Comparison of ENCODE assay signal across 8 cellular contexts in genomic region chr11:10455637-10456487, GRCh38. TPM values are rescaled to one million over a fixed set of nuclear protein-coding genes. Genes with fewer than 3 reads are reported as not detected.
DNase-seq lines count a peak whose midpoint lies in the region; TF ChIP-seq lines count a peak whose summit lies in the region.

No MANE protein-coding gene starts in this region.

- no peaks in the 10 kb centered on the region for H3K36me3 Mint-ChIP-seq in HFFc6 (ENCODE audit: low read depth)

- peaks cover 69% of the 10 kb centered on the region for H3K4me1 Mint-ChIP-seq in HFFc6 (ENCODE audit: low read depth)

- no peaks in the 10 kb centered on the region for H3K36me3 ChIP-seq in kidney epithelial cell (ENCODE audit: control insufficient read depth, insufficient read depth, low read length)

- peak overlapping the region; percentile 89 for H3K4me3 Mint-ChIP-seq in HFFc6

- peak overlapping the region; percentile 13 for H3K4me3 ChIP-seq in astrocyte of the cerebellum (ENCODE audit: low read depth, low read length)
- H3K4me3 ChIP-seq in kidney epithelial cell (ENCODE audit: low read depth, low read length), result peak overlapping the region; percentile 0

- peak overlapping the region; percentile 99 for H3K27ac Mint-ChIP-seq in HFFc6

- TF ChIP-seq CTCF in GM13977 (IDR thresholded peaks at IDR 0.05; ENCODE audit: extremely low read depth, insufficient read depth, missing control alignments) (no peak), HFFc6 (IDR thresholded peaks at IDR 0.05) (no peak), astrocyte of the cerebellum (IDR thresholded peaks at IDR 0.05; ENCODE audit: low read depth, low read length, missing control alignments) (no peak), kidney epithelial cell (IDR thresholded peaks at IDR 0.05; ENCODE audit: insufficient read depth, low read length, poor library complexity, severe bottlenecking) (no peak)

- H3K27me3 Mint-ChIP-seq in HFFc6 (ENCODE audit: insufficient read depth), result peaks cover 2% of the 10 kb centered on the region

- H3K27me3 ChIP-seq in kidney epithelial cell (ENCODE audit: control insufficient read depth, insufficient read depth, low read length), result no peaks in the 10 kb centered on the region

- H3K9me3 Mint-ChIP-seq in HFFc6, result no peaks in the 10 kb centered on the region

- DNase-seq in GM13977 (ENCODE audit: low spot score) (peak; percentile 84), HFFc6 (peak; percentile 85), MV-4-11 (lab: John Stamatoyannopoulos, UW) (peak; percentile 83), T-helper 9 cell (peak; percentile 62), astrocyte of the cerebellum (ENCODE audit: low read depth) (no peak), kidney epithelial cell (ENCODE audit: low read depth) (peak; percentile 51), LoVo (ENCODE audit: low spot score) (no peak)
- peak; percentile 70 to 73 for DNase-seq in stimulated activated CD4-positive, alpha-beta T cell treated with anti-CD3 and anti-CD28 coated beads, Interleukin-15, amount 100 ng/mL, for 48 hours (ENCODE audit: low read depth in 2 of 2)

- in situ Hi-C loops in GM13977 (cut with MboI; ENCODE audit: low pct_unique_long_range_greater_than_20kb, low sequenced_read_pairs, unreplicated experiment) (no loop called here), astrocyte of the cerebellum (cut with HindIII; ENCODE audit: low sequenced_read_pairs) (no loop called here)

RNA-seq across cellular contexts. Expression of gene AMPD3, which starts 0.8 kb away (rescaled TPM):
- total RNA-seq in HFFc6 (2021; fragmentation: NEBNext Ultra II Directional; extraction: Animal tissue kit (Norgen Biotek cat#: 25700)), result 10 to 100 TPM in 3 of 6 experiments, 1 to 10 TPM in 3; 9.6 to 10.6 (median 10.0) TPM
- 6.6 and 8.1 TPM in 2 replicates for total RNA-seq in kidney epithelial cell

Comparison
In these comparisons a context has a peak if more than half of its experiments do, and no peak if none do; other contexts are left out.
1. DNase-seq: peak in GM13977 (single experiment), HFFc6 (single experiment), MV-4-11 (single experiment), T-helper 9 cell (single experiment), kidney epithelial cell (single experiment) and stimulated activated CD4-positive, alpha-beta T cell treated with anti-CD3 and anti-CD28 coated beads, Interleukin-15, amount 100 ng/mL, for 48 hours (2 of 2); none in astrocyte of the cerebellum (single experiment) and LoVo (single experiment).